In the genomic region with DNA sequence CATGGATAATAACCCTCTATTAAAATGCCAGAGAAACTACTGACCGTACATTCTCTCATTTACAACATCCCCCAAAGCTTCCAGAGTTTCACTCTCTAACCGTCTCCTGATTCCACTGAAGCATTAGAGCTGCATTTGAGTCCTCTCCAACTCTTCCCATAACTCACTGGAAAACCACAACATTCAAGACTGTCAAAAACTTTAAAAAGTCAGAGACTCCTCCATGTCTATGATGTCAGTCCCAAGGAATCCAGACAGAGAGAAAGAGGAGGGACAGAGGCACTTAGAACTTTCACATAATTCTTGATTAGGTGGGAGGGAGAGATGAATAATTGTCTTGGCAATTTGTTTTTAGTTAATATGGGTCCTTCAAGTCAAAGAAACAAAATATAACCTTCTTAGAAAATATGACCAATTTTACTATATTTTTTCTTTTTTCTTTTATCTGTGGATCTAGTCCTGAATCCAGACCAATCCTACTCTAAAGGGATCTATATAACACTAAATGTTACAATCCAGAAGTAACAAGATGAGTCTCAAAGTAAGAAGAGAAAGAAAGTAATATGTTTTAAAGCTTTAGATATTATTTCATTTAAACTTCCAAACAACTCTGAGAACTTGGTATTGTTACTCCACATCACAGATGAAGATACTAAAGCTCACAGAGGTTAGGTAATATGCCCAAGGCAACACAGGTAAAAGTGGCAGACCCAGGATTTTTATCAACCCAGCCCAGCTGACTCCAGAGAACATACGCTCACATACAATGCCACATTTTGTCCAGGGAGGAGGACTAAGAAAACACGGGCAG, we compare ENCODE assay signal across 12 cellular contexts. TPM values are rescaled to one million over a fixed set of nuclear protein-coding genes. Genes with fewer than 3 reads are reported as not detected.
DNase-seq lines count a peak whose midpoint lies in the region; ATAC-seq and TF ChIP-seq lines count a peak whose summit lies in the region.
"Had no signal": no experiment of that assay in that cellular context is flagged by ENCODE, and none has a peak within 500 bp of the region (broad histone marks: within the 10 kb centered on the region; RNA-seq: fewer than 3 reads in every experiment).

No MANE protein-coding gene starts in this region.

- H3K9me3 ChIP-seq in ascending aorta: no peaks in the 10 kb centered on the region
- H3K9me3 ChIP-seq in thoracic aorta: no peaks in the 10 kb centered on the region
- no peaks in the 10 kb centered on the region for H3K9me3 ChIP-seq in CD8-positive, alpha-beta T cell (ENCODE audit: low read length)

- H3K9me3 Mint-ChIP-seq in CD14-positive monocyte (peaks cover 0 to 17% (median 3%) of the 10 kb centered on the region in 7 donors), Calu3 (ENCODE audit: low read depth, unreplicated experiment) (no peaks in the 10 kb centered on the region)
- no peaks in the 10 kb centered on the region for H3K9me3 Mint-ChIP-seq in CD8-positive, alpha-beta T cell

- peak overlapping the region in 1 of 2 donors; percentile 52 for H3K4me3 Mint-ChIP-seq in CD14-positive monocyte
- H3K4me3 Mint-ChIP-seq in CD8-positive, alpha-beta T cell: no peak overlapping the region
- no peak overlapping the region for H3K4me3 Mint-ChIP-seq in Calu3 (ENCODE audit: low read depth, unreplicated experiment)

- no peak for ATAC-seq in thoracic aorta (ENCODE audit: insufficient number of reproducible peaks, low FRiP score, low read depth)
- ATAC-seq in CD8-positive, alpha-beta T cell: no peak

- peaks cover 0 to 19% of the 10 kb centered on the region in 2 donors for H3K4me1 ChIP-seq in ascending aorta
- H3K4me1 ChIP-seq in thoracic aorta (ENCODE audit: control insufficient read depth in 1 of 2, low read depth in 2 of 2): peaks cover 12 to 40% of the 10 kb centered on the region in 2 donors
- no peaks in the 10 kb centered on the region for H3K4me1 ChIP-seq in CD8-positive, alpha-beta T cell (ENCODE audit: insufficient read depth, low read length)

- TF ChIP-seq CTCF in ascending aorta (IDR thresholded peaks at IDR 0.05): no peak
- TF ChIP-seq CTCF in thoracic aorta (IDR thresholded peaks at IDR 0.05): no peak
- TF ChIP-seq CTCF in CD14-positive monocyte (IDR thresholded peaks at IDR 0.05): no peak
- no peak for TF ChIP-seq CTCF in CD8-positive, alpha-beta T cell (IDR thresholded peaks at IDR 0.05)
- TF ChIP-seq CTCF in Calu3 (IDR thresholded peaks at IDR 0.05; ENCODE audit: unreplicated experiment): no peak

- H3K4me3 ChIP-seq in ascending aorta (no peak overlapping the region), thoracic aorta (peak overlapping the region; percentile 18)
- no peak overlapping the region for H3K4me3 ChIP-seq in CD8-positive, alpha-beta T cell (ENCODE audit: low read depth, low read length)
- H3K4me3 ChIP-seq: cardiac muscle cell had no signal

- no peaks in the 10 kb centered on the region for H3K27me3 ChIP-seq in ascending aorta
- H3K27me3 ChIP-seq in thoracic aorta (replicated peaks; ENCODE audit: insufficient read depth): no peaks in the 10 kb centered on the region
- no peaks in the 10 kb centered on the region for H3K27me3 ChIP-seq in CD8-positive, alpha-beta T cell (ENCODE audit: insufficient read depth, low read length)
- H3K27me3 ChIP-seq: cardiac muscle cell had no signal

- H3K27me3 Mint-ChIP-seq in CD14-positive monocyte (ENCODE audit: low read depth in 3 of 3): peaks cover 93 to 96% (median 96%) of the 10 kb centered on the region in 3 donors
- no peaks in the 10 kb centered on the region for H3K27me3 Mint-ChIP-seq in CD8-positive, alpha-beta T cell (ENCODE audit: low read depth)
- no peaks in the 10 kb centered on the region for H3K27me3 Mint-ChIP-seq in Calu3 (ENCODE audit: unreplicated experiment)

- CTCF ChIA-PET in CD8-positive, alpha-beta T cell (lab: Charles Lee): interaction anchor here (1.5 kb wide), 1 partner anchor 24 kb away, joined by 5 read pairs; no protein-coding TSS in a partner anchor
- CTCF ChIA-PET in Calu3 (lab: Charles Lee): interaction anchor here (0.8 kb wide), 1 partner anchor 24 kb away, joined by 3 read pairs; no protein-coding TSS in a partner anchor

- H3K36me3 Mint-ChIP-seq in CD14-positive monocyte (peaks cover 0 to 2% of the 10 kb centered on the region in 2 donors), Calu3 (ENCODE audit: insufficient read depth, unreplicated experiment) (no peaks in the 10 kb centered on the region)
- H3K36me3 Mint-ChIP-seq in CD8-positive, alpha-beta T cell: peaks cover 6% of the 10 kb centered on the region

- intact Hi-C loops in ascending aorta (cut with DNase I): no loop called here
- intact Hi-C loops in CD14-positive monocyte (cut with micrococcal nuclease): no loop called here
- intact Hi-C loops in CD8-positive, alpha-beta T cell (cut with DNase I, micrococcal nuclease): no loop called here
- intact Hi-C loops in Calu3 (cut with micrococcal nuclease; ENCODE audit: unreplicated experiment): no loop called here

- H3K27ac Mint-ChIP-seq in CD14-positive monocyte: no peak overlapping the region
- H3K27ac Mint-ChIP-seq in CD8-positive, alpha-beta T cell: no peak overlapping the region
- no peak overlapping the region for H3K27ac Mint-ChIP-seq in Calu3 (ENCODE audit: unreplicated experiment)

- H3K27ac ChIP-seq in ascending aorta (peak overlapping the region; percentile 45 to 47), thoracic aorta (peak overlapping the region; percentile 1 to 36)
- H3K27ac ChIP-seq in CD8-positive, alpha-beta T cell (ENCODE audit: low read depth, low read length): no peak overlapping the region
- H3K27ac ChIP-seq: cardiac muscle cell had no signal

- no peaks in the 10 kb centered on the region for H3K4me1 Mint-ChIP-seq in CD14-positive monocyte
- H3K4me1 Mint-ChIP-seq in CD8-positive, alpha-beta T cell (ENCODE audit: low read depth): peaks cover 5% of the 10 kb centered on the region
- peaks cover 13% of the 10 kb centered on the region for H3K4me1 Mint-ChIP-seq in Calu3 (ENCODE audit: low read depth, unreplicated experiment)

- POLR2A ChIA-PET in CD8-positive, alpha-beta T cell (lab: Charles Lee): no interaction called here

- H3K36me3 ChIP-seq in ascending aorta (no peaks in the 10 kb centered on the region), thoracic aorta (no peaks in the 10 kb centered on the region)
- no peaks in the 10 kb centered on the region for H3K36me3 ChIP-seq in CD8-positive, alpha-beta T cell (ENCODE audit: insufficient read depth, low read length)
- H3K36me3 ChIP-seq: cardiac muscle cell had no signal

- DNase-seq in H4 (ENCODE audit: low spot score) (peak; percentile 29), ascending aorta (ENCODE audit: low spot score in 2 of 2) (no peak), islet precursor cell (peak; percentile 56), thoracic aorta (ENCODE audit: low spot score) (no peak), CD14-positive monocyte (ENCODE audit: low spot score) (no peak), Calu3 (no peak)
- DNase-seq in effector CD4-positive, alpha-beta T cell: no peak
- DNase-seq in CD8-positive, alpha-beta T cell: no peak
- DNase-seq: Karpas-422, NCI-H510A treated with DMSO at 0.1 percent for 48 hours, occipital lobe had no signal

- no TSS peak for BruUV-seq in Calu3 (replicated peaks; lab: Mats Ljungman, UMichigan)

RNA-seq across cellular contexts. Expression of a gene that starts 23.8 kb away (rescaled TPM):
- total RNA-seq in H4 (2014; rRNA removed; shearing (Covaris generic)): 4.2 and 5.4 TPM in 2 replicates
- total RNA-seq in ascending aorta: 7.1 TPM
- total RNA-seq in thoracic aorta: 10 to 100 TPM; 29.9 to 30.6 TPM
- not detected for polyA plus RNA-seq in CD14-positive monocyte
- total RNA-seq in CD8-positive, alpha-beta T cell: 1 to 10 TPM; 2.1 to 2.2 TPM
- 34.9 and 36.6 TPM in 2 replicates for total RNA-seq in Calu3 (2022)

RNA-seq across cellular contexts. Expression of a gene that starts 50.0 kb away (rescaled TPM):
- 2.6 and 2.9 TPM in 2 replicates for total RNA-seq in H4 (2014; rRNA removed; shearing (Covaris generic))
- total RNA-seq in ascending aorta: 39.8 TPM
- total RNA-seq in thoracic aorta: 10 to 100 TPM; 50.8 to 53.7 TPM
- 10 to 100 TPM; 53.1 to 54.6 TPM for polyA plus RNA-seq in CD14-positive monocyte
- under 1 TPM in 1 of 2 experiments, not detected in 1; 0.14 TPM for total RNA-seq in CD8-positive, alpha-beta T cell
- total RNA-seq in Calu3 (2022): 32.3 and 35.7 TPM in 2 replicates

RNA-seq across cellular contexts. Expression of a gene that starts 59.1 kb away (rescaled TPM):
- 19.2 and 38.0 TPM in 2 replicates for total RNA-seq in H4 (2014; rRNA removed; shearing (Covaris generic))
- total RNA-seq in ascending aorta: 87.3 TPM
- total RNA-seq in thoracic aorta: 10 to 100 TPM; 14.5 to 15.4 TPM
- polyA plus RNA-seq in CD14-positive monocyte: 10 to 100 TPM; 52.2 to 78.6 TPM
- total RNA-seq in CD8-positive, alpha-beta T cell: 10 to 100 TPM; 52.0 to 59.1 TPM
- total RNA-seq in Calu3 (2022): 167 and 188 TPM in 2 replicates

Comparison
In these comparisons a context has a peak if more than half of its experiments do, and no peak if none do; other contexts are left out.
1. DNase-seq: peak in H4 (single experiment) and islet precursor cell (single experiment); none in ascending aorta (0 of 2), thoracic aorta (single experiment), effector CD4-positive, alpha-beta T cell (single experiment), CD14-positive monocyte (single experiment), CD8-positive, alpha-beta T cell (0 of 7) and Calu3 (single experiment).